ENCODE assay signal across 1 cellular context in genomic region chr6:74705451-74705850, GRCh38.
TF ChIP-seq lines count a peak whose summit lies in the region.

No MANE protein-coding gene starts in this region.

TF ChIP-seq in GM23338, 12 proteins besides CTCF, POLR2A, EP300 and RAD21 (continued from another document):
- TF ChIP-seq CREB1 (CRISPR knock-in tag; IDR thresholded peaks at IDR 0.05; ENCODE audit: low read depth), result no peak
- TF ChIP-seq ZNF462 (CRISPR knock-in tag; IDR thresholded peaks at IDR 0.05), result no peak
- no peak for TF ChIP-seq ZNF331 (CRISPR knock-in tag; IDR thresholded peaks at IDR 0.05; ENCODE audit: low read depth)
- TF ChIP-seq NANOG (IDR thresholded peaks at IDR 0.05; ENCODE audit: borderline replicate concordance), result no peak
- TF ChIP-seq ZNF114 (CRISPR knock-in tag; IDR thresholded peaks at IDR 0.05), result no peak
- TF ChIP-seq POLR2AphosphoS5 (IDR thresholded peaks at IDR 0.05; ENCODE audit: low read depth), result no peak
- TF ChIP-seq STAT1 (IDR thresholded peaks at IDR 0.05; ENCODE audit: unreplicated experiment), result no peak
TF ChIP-seq in GM23338: peak in this region for 0.
